In the genomic region with DNA sequence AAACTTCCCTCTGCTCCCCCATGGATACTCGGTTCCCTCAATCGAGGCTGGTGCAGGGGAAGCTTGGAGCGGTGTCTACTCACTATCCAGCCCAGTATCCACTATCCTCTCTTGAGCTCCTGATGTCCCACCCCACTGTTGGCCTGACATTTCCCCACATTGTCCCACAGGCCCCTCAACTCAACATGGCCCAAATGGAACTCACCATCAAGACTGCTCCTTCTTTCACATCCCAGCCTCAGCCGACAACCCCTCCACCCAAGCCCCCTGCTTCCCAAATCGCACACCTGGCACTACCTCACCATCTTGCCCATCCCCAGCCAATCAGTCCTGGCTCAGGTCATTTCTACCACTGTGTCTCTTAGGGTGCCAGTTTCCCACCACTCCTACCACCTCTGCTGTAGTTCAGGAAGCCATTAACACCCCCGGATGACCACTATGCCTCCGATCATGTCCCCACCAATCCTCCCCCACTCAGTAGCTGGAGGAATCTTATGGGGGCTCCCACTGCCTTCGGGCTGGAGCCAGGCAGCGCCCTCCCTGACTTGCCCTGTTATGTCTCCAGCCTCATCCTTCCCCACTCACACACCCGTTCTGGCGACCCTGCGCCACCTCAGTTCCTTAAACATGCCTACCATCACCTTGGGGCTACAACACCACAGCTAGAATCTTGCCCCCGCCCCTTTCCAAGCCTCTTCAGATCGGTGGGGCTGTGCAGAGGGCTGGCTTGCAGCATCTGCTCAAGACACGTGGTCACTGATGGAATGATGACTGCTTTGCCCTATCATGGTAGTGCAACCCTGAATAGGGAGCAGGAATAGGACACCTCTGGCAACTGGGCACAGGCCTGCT, we compare ENCODE assay signal across 21 cellular contexts.
DNase-seq lines count a peak whose midpoint lies in the region; FAIRE-seq and TF ChIP-seq lines count a peak whose summit lies in the region.
"Had no signal": no experiment of that assay in that cellular context is flagged by ENCODE, and none has a peak within 500 bp of the region (broad histone marks: within the 10 kb centered on the region; RNA-seq: fewer than 3 reads in every experiment).

No MANE protein-coding gene starts in this region.

- in situ Hi-C loops in G401 (cut with HindIII; ENCODE audit: low sequenced_read_pairs), result no loop called here

- H3K4me3 Mint-ChIP-seq in activated CD4-positive, alpha-beta T cell treated with anti-CD3 and anti-CD28 coated beads, Interleukin-2, amount 10 ng/mL, durations not matched to agents 24 days and 14 days, result no peak overlapping the region
- H3K4me3 Mint-ChIP-seq: CD14-positive monocyte; CD8-positive, alpha-beta T cell; GM23338; H9; HFFc6 had no signal

- no peaks in the 10 kb centered on the region for H3K27me3 Mint-ChIP-seq in activated CD4-positive, alpha-beta T cell treated with anti-CD3 and anti-CD28 coated beads, Interleukin-2, amount 10 ng/mL, durations not matched to agents 24 days and 14 days

- H3K4ac ChIP-seq in mesenchymal stem cell (ENCODE audit: low read depth in 1 of 2, low read length in 2 of 2), result no peak overlapping the region

- H3K36me3 ChIP-seq in HEK293 (ENCODE audit: control insufficient read depth in 2 of 2, insufficient read depth in 1 of 2, low read length in 2 of 2) (no peaks in the 10 kb centered on the region), kidney (ENCODE audit: control insufficient read depth in 1 of 2, insufficient read depth in 2 of 2, low read length in 2 of 2) (no peaks in the 10 kb centered on the region), spleen (no peaks in the 10 kb centered on the region), mesenchymal stem cell (ENCODE audit: control insufficient read depth in 1 of 2, insufficient read depth in 2 of 2, low read depth in 1 of 2, low read length in 2 of 2) (no peaks in the 10 kb centered on the region)

- H2BK120ac ChIP-seq in mesenchymal stem cell (ENCODE audit: low read depth, low read length), result no peak overlapping the region

- H4K91ac ChIP-seq in mesenchymal stem cell (ENCODE audit: low read length), result no peak overlapping the region

- no peaks in the 10 kb centered on the region for H3K36me3 Mint-ChIP-seq in activated CD4-positive, alpha-beta T cell treated with anti-CD3 and anti-CD28 coated beads, Interleukin-2, amount 10 ng/mL, durations not matched to agents 24 days and 14 days (ENCODE audit: low read depth)
- H3K36me3 Mint-ChIP-seq: CD14-positive monocyte; CD8-positive, alpha-beta T cell had no signal

- no peak overlapping the region for H3K18ac ChIP-seq in mesenchymal stem cell (ENCODE audit: low read depth in 1 of 2, low read length in 2 of 2)

- WGBS in spleen, 5 donors, result 89 to 96% (median 92%) methylated on average over 15 of the region's 15 CpGs
- WGBS in mesenchymal stem cell, result 89% methylated on average over 15 of the region's 15 CpGs

- H4K8ac ChIP-seq in mesenchymal stem cell (ENCODE audit: low read length), result no peak overlapping the region

- H3K9me3 Mint-ChIP-seq in activated CD4-positive, alpha-beta T cell treated with anti-CD3 and anti-CD28 coated beads, Interleukin-2, amount 10 ng/mL, durations not matched to agents 24 days and 14 days, result no peaks in the 10 kb centered on the region
- H3K9me3 Mint-ChIP-seq: CD14-positive monocyte; CD8-positive, alpha-beta T cell; GM23338; H9; HFFc6 had no signal

- no peak for DNase-seq in activated CD4-positive, alpha-beta T cell treated with anti-CD3 and anti-CD28 coated beads, Interleukin-2, amount 10 ng/mL, durations not matched to agents 24 days and 14 days
- DNase-seq in activated CD4-positive, alpha-beta T cell treated with anti-CD3 and anti-CD28 coated beads, Interleukin-2, amount 50 U/mL, for 4 hours, result no peak
- DNase-seq in kidney (peak; percentile 35), spleen (peak; percentile 44), G401 (ENCODE audit: low spot score) (no peak), mesenchymal stem cell (no peak)
- DNase-seq: CD8-positive, alpha-beta T cell; COR-L47; DMS153; DMS79 treated with DMSO at 0.1 percent for 48 hours; EL; GDM1; H9; HFFc6 had no signal

- no peak overlapping the region for H2BK5ac ChIP-seq in mesenchymal stem cell (ENCODE audit: low read depth, low read length, poor library complexity, severe bottlenecking)

- H3K23ac ChIP-seq in mesenchymal stem cell (ENCODE audit: low read length in 2 of 2), result no peak overlapping the region

- peaks cover 7% of the 10 kb centered on the region for H3K4me1 Mint-ChIP-seq in activated CD4-positive, alpha-beta T cell treated with anti-CD3 and anti-CD28 coated beads, Interleukin-2, amount 10 ng/mL, durations not matched to agents 24 days and 14 days

- no peak for TF ChIP-seq POLR2A in spleen (IDR thresholded peaks at IDR 0.05)

- H3K27ac Mint-ChIP-seq in activated CD4-positive, alpha-beta T cell treated with anti-CD3 and anti-CD28 coated beads, Interleukin-2, amount 10 ng/mL, durations not matched to agents 24 days and 14 days, result peak overlapping the region; percentile 7
- H3K27ac Mint-ChIP-seq: CD8-positive, alpha-beta T cell; GM23338; HFFc6 had no signal

- no peak overlapping the region for H2AK5ac ChIP-seq in mesenchymal stem cell (ENCODE audit: low read length, severe bottlenecking)

- H3K9me3 ChIP-seq in HEK293 (ENCODE audit: control insufficient read depth, insufficient read depth, low read depth, low read length) (no peaks in the 10 kb centered on the region), kidney (ENCODE audit: control insufficient read depth in 1 of 2, low read length in 2 of 2) (no peaks in the 10 kb centered on the region), spleen (no peaks in the 10 kb centered on the region), mesenchymal stem cell (ENCODE audit: control insufficient read depth, low read length) (no peaks in the 10 kb centered on the region)

- H2BK12ac ChIP-seq in mesenchymal stem cell (ENCODE audit: low read length in 2 of 2), result no peak overlapping the region

- no peak for FAIRE-seq in kidney (lab: Jason Lieb, UNC)
- FAIRE-seq: D721Med, GM12892 had no signal

- no peak for TF ChIP-seq CTCF in HEK293 (tag by site-specific recombination; IDR thresholded peaks at IDR 0.05)
- no peak for TF ChIP-seq CTCF in kidney (IDR thresholded peaks at IDR 0.05; ENCODE audit: borderline replicate concordance, extremely low read depth, insufficient read depth)
- TF ChIP-seq CTCF in spleen (IDR thresholded peaks at IDR 0.05 in 8 of 11, conservative IDR thresholded peaks at IDR 0.05 in 3 of 11), result no peak

- POLR2A ChIA-PET in HEK293 (lab: Yijun Ruan, JAX), result no interaction called here

- no peak overlapping the region for H2BK15ac ChIP-seq in mesenchymal stem cell (ENCODE audit: low read depth, poor library complexity, severe bottlenecking)

- no peak overlapping the region for H3K4me2 ChIP-seq in mesenchymal stem cell (ENCODE audit: low read length, poor library complexity, severe bottlenecking)
- H3K4me2 ChIP-seq: GM23338 had no signal

- H3K79me1 ChIP-seq in mesenchymal stem cell (replicated peaks; ENCODE audit: low read length, poor library complexity, severe bottlenecking), result no peaks in the 10 kb centered on the region

- H3K9ac ChIP-seq in kidney (ENCODE audit: low read length in 2 of 2) (no peak overlapping the region), mesenchymal stem cell (ENCODE audit: low read length) (no peak overlapping the region)

- H3K27me3 ChIP-seq in spleen (replicated peaks in 1 of 7) (no peaks in the 10 kb centered on the region), mesenchymal stem cell (ENCODE audit: control insufficient read depth in 1 of 2, insufficient read depth in 1 of 2, low read length in 2 of 2) (peaks cover 18 to 63% of the 10 kb centered on the region in 2 experiments)

- CTCF ChIA-PET in HEK293 (lab: Yijun Ruan, JAX), result no interaction called here

- H2AFZ ChIP-seq in mesenchymal stem cell (ENCODE audit: low read depth, low read length), result no peak overlapping the region
- H2AFZ ChIP-seq: GM23338 had no signal

- no peak overlapping the region for H3K4me3 ChIP-seq in HEK293 (ENCODE audit: low read depth, low read length)
- no peak overlapping the region for H3K4me3 ChIP-seq in kidney (ENCODE audit: low read length in 2 of 2)
- no peak overlapping the region for H3K4me3 ChIP-seq in spleen
- H3K4me3 ChIP-seq in mesenchymal stem cell (ENCODE audit: insufficient read depth in 1 of 2, low read depth in 1 of 2, low read length in 2 of 2), result no peak overlapping the region
- H3K4me3 ChIP-seq: GM23338 had no signal

- no peak overlapping the region for H3K14ac ChIP-seq in mesenchymal stem cell (ENCODE audit: low read length in 2 of 2)

- intact Hi-C loops in activated CD4-positive, alpha-beta T cell treated with anti-CD3 and anti-CD28 coated beads, Interleukin-2, amount 10 ng/mL, durations not matched to agents 24 days and 14 days (cut with micrococcal nuclease), result no loop called here
- intact Hi-C loops in kidney (cut with DNase I) (no loop called here), spleen (cut with DNase I; ENCODE audit: low total_unique reads) (no loop called here)

- H3K4me1 ChIP-seq in HEK293 (ENCODE audit: control insufficient read depth, insufficient read depth, low read length) (no peaks in the 10 kb centered on the region), kidney (ENCODE audit: control insufficient read depth in 1 of 2, insufficient read depth in 1 of 2, low read depth in 1 of 2, low read length in 2 of 2) (peaks cover 0 to 2% of the 10 kb centered on the region in 2 donors), spleen (peaks cover 0 to 3% (median 0%) of the 10 kb centered on the region in 6 donors), mesenchymal stem cell (ENCODE audit: control insufficient read depth, insufficient read depth, low read depth, low read length) (peaks cover 2% of the 10 kb centered on the region)

- H3K27ac ChIP-seq in HEK293 (ENCODE audit: extremely low read depth, low read depth, low read length) (no peak overlapping the region), kidney (ENCODE audit: low read depth in 2 of 2, low read length in 2 of 2) (no peak overlapping the region), spleen (no peak overlapping the region), mesenchymal stem cell (ENCODE audit: low read length, poor library complexity, severe bottlenecking) (no peak overlapping the region)
- H3K27ac ChIP-seq: 22Rv1, HL-60 had no signal

TF ChIP-seq in HEK293, 187 proteins besides CTCF, POLR2A, EP300 and RAD21:
- TF ChIP-seq ZFHX2 (tag by site-specific recombination; conservative IDR thresholded peaks at IDR 0.05), result peak; percentile 69
- peak; percentile 80 for TF ChIP-seq EGR2 (tag by site-specific recombination; IDR thresholded peaks at IDR 0.05; ENCODE audit: low read depth)
- TF ChIP-seq ZNF169 (tag by site-specific recombination; IDR thresholded peaks at IDR 0.05), result no peak
- TF ChIP-seq ZNF114 (tag by site-specific recombination; IDR thresholded peaks at IDR 0.05), result no peak
- no peak for TF ChIP-seq ZBTB20 (tag by site-specific recombination; IDR thresholded peaks at IDR 0.05)
TF ChIP-seq in HEK293: peak in this region for 2.

Comparison
In these comparisons a context has a peak if more than half of its experiments do, and no peak if none do; other contexts are left out.
1. DNase-seq: peak in kidney (single experiment) and spleen (single experiment); none in activated CD4-positive, alpha-beta T cell treated with anti-CD3 and anti-CD28 coated beads, Interleukin-2, amount 10 ng/mL, durations not matched to agents 24 days and 14 days (single experiment), activated CD4-positive, alpha-beta T cell treated with anti-CD3 and anti-CD28 coated beads, Interleukin-2, amount 50 U/mL, for 4 hours (0 of 2), G401 (single experiment) and mesenchymal stem cell (single experiment).